ENCODE assay signal across 8 cellular contexts in the genomic region with DNA sequence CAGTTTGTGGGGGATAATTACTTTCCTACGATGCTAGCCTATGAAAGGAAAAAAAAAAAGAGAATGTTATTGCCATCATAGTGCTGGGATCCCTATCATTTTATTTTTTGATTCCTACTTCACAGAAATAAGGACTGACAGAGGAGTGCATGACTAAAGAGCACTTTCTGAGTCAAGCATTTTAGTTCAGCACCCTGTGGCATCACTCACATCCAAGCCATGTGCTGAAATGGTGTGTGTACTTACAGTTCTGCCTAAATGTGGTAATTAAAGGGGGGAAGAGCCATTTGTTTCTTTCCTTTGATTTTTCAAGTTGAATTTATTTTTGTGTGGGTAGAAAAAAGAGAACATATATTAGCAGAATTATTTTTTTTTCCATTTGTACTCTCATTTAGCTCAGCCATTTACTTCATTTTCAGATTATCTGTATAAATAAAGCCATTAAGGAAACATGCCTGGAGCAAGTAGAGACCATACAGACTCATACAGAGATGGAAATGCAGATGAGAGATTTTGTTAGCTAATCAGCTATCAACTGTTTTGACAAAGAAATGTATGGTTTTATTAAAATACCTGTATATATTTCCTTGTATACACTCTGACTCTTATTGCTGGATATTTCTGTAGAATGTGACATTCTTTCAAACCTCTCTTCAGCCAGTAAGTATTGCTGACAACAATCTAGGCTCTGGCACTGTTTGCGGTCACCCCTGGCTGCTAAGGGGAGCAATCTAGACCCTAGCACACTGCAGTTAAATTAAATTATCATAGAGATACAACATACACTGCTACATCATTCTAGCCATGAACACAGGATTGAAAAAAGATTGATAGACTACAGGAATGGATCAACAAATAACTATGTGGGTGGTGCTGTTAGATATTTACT.
"Had no signal": no experiment of that assay in that cellular context is flagged by ENCODE, and none has a peak within 500 bp of the region (broad histone marks: within the 10 kb centered on the region; RNA-seq: fewer than 3 reads in every experiment).

No MANE protein-coding gene starts in this region.

- H3K4me3 ChIP-seq: GM23248, HAP-1 had no signal

- H3K36me3 ChIP-seq: HAP-1 had no signal

- H3K9me3 ChIP-seq: HAP-1 had no signal

- H3K27ac ChIP-seq: GM23248, KMS-11 had no signal

- ATAC-seq: HCT116 had no signal

- DNase-seq: GM23248, GOT3, H7, HFFc6, KBM-7 had no signal

- H3K4me2 ChIP-seq: KMS-11 had no signal

- H2AFZ ChIP-seq: GM23248 had no signal

- H3K4me1 ChIP-seq: HAP-1 had no signal

- H3K9ac ChIP-seq: GM23248, KMS-11 had no signal
